In genomic region chr11:12026331-12027211, GRCh38 we compare ENCODE assay signal across 16 cellular contexts. TPM values are rescaled to one million over a fixed set of nuclear protein-coding genes. Genes with fewer than 3 reads are reported as not detected.
"Had no signal": no experiment of that assay in that cellular context is flagged by ENCODE, and none has a peak within 500 bp of the region (broad histone marks: within the 10 kb centered on the region; RNA-seq: fewer than 3 reads in every experiment).

No MANE protein-coding gene starts in this region.

- H3K27me3 ChIP-seq: right atrium auricular region had no signal

- ATAC-seq: activated CD8-positive, alpha-beta memory T cell treated with anti-CD3 and anti-CD28 coated beads, Interleukin-2, amount 10 ng/mL, durations not matched to agents 7 days and 5 days; effector memory CD8-positive, alpha-beta T cell; left cardiac atrium; lower lobe of right lung had no signal

- H3K36me3 ChIP-seq: lower lobe of right lung, right atrium auricular region, WERI-Rb-1 had no signal

- H3K27ac ChIP-seq: lower lobe of right lung, WERI-Rb-1 had no signal

- H3K4me1 ChIP-seq: lower lobe of right lung had no signal

- DNase-seq: activated CD4-positive, alpha-beta memory T cell treated with anti-CD3 and anti-CD28 coated beads for 36 hours; activated CD8-positive, alpha-beta memory T cell treated with anti-CD3 and anti-CD28 coated beads, Interleukin-2, amount 10 ng/mL, durations not matched to agents 7 days and 5 days; activated effector memory CD4-positive, alpha-beta T cell treated with Interleukin-2 at 50 U/mL for 16 hours; activated naive CD4-positive, alpha-beta T cell treated with anti-CD3 and anti-CD28 coated beads, Interleukin-2, amount 50 U/mL, for 16 hours; activated T-cell treated with anti-CD3 and anti-CD28 coated beads, Interleukin-2, amount 50 U/mL, for 1 hour; dermis blood vessel endothelial cell; effector memory CD8-positive, alpha-beta T cell; foreskin melanocyte; left cardiac atrium; lower lobe of right lung; nephron progenitor cell; stimulated activated CD4-positive, alpha-beta T cell treated with anti-CD3 and anti-CD28 coated beads, Interleukin-2, amount 100 ng/mL, for 48 hours; stimulated activated naive CD4-positive, alpha-beta T cell; trophoblast cell; WERI-Rb-1 had no signal

- H3K4me3 ChIP-seq: lower lobe of right lung, right atrium auricular region had no signal

RNA-seq across cellular contexts. Expression of gene DKK3, which starts 18.1 kb away (rescaled TPM):
- total RNA-seq: activated CD4-positive, alpha-beta memory T cell treated with anti-CD3 and anti-CD28 coated beads for 36 hours; activated CD8-positive, alpha-beta memory T cell treated with anti-CD3 and anti-CD28 coated beads, Interleukin-2, amount 10 ng/mL, durations not matched to agents 7 days and 5 days had no signal
